ENCODE assay signal across 11 cellular contexts in the genomic region with DNA sequence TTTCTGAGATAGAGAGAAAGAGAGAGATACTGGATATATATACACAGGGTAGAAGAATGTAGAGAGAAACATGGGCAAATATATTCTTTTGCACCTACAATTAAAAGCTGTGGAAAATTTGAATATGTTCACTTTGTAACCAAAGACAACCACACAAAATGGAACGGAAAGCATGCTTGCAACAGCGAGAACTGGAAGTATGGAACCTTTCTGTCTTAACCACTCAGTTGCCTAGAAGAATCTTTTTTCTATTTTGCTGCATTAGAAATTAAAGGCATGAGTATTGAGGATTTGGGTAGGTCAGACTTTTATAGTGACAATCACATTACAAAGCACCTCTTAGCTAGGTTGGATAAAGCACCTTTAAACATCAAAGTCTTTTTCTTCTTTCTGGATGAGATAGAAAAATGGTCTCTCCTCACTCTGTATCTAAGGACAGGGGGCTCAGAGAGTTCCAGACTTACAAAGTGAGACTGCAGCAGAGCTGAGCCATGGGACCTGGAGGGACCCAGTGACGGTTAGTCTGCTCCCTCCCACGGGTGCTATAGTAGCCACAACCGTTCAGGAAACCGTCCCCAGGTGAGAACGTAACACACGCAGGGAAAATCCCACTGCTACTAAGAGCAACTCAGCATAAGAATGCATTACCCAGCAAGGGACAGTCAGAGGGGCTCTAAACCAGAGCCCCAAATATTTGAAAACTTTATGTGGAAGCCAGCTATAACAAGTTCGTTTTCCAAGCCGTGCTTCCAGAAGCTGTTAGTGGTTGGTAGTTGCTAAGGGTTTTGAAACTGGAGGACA.
A peak's percentile ranks its signal among the peaks of the same experiment; 100 is the strongest.
DNase-seq lines count a peak whose midpoint lies in the region; ATAC-seq and TF ChIP-seq lines count a peak whose summit lies in the region.
"Had no signal": no experiment of that assay in that cellular context is flagged by ENCODE, and none has a peak within 500 bp of the region (broad histone marks: within the 10 kb centered on the region; RNA-seq: fewer than 3 reads in every experiment).

No MANE protein-coding gene starts in this region.

- H3K36me3 ChIP-seq in colonic mucosa, result no peaks in the 10 kb centered on the region
- H3K36me3 ChIP-seq: brain microvascular endothelial cell had no signal

- H3K9ac ChIP-seq in colonic mucosa (ENCODE audit: low read depth in 2 of 2, low read length in 2 of 2), result no peak overlapping the region

- H3K27me3 ChIP-seq in colonic mucosa, result no peaks in the 10 kb centered on the region
- H3K27me3 ChIP-seq: brain microvascular endothelial cell had no signal

- peak; percentile 76 for DNase-seq in activated effector memory CD4-positive, alpha-beta T cell treated with anti-CD3 and anti-CD28 coated beads, Interleukin-2, amount 50 U/mL, for 16 hours
- DNase-seq in activated effector memory CD4-positive, alpha-beta T cell treated with Interleukin-2 at 50 U/mL for 16 hours, result no peak
- DNase-seq in activated T-cell treated with anti-CD3 and anti-CD28 coated beads, Interleukin-2, amount 50 U/mL, for 72 hours, result peak in 1 of 2 donors; percentile 41
- peak; percentile 38 for DNase-seq in stimulated activated naive CD4-positive, alpha-beta T cell treated with Interleukin-2 at 50 U/mL for 16 hours (lab: John Stamatoyannopoulos, UW)
- DNase-seq in colonic mucosa, result no peak
- no peak for DNase-seq in caudate nucleus (lab: John Stamatoyannopoulos, UW)
- no peak for DNase-seq in NCI-H446 (lab: John Stamatoyannopoulos, UW)
- DNase-seq: brain microvascular endothelial cell, NCI-H524 had no signal

- peaks cover 16% of the 10 kb centered on the region for H3K4me1 Mint-ChIP-seq in activated T-cell treated with anti-CD3 and anti-CD28 coated beads, Interleukin-2, amount 50 U/mL, for 72 hours (ENCODE audit: low read depth)

- H3K27ac ChIP-seq in colonic mucosa (no peak overlapping the region), caudate nucleus (ENCODE audit: low read depth, low read length) (no peak overlapping the region)
- H3K27ac ChIP-seq: brain microvascular endothelial cell had no signal

- intact Hi-C loops in colonic mucosa (cut with DNase I), result no loop called here

- no peaks in the 10 kb centered on the region for H3K9me3 ChIP-seq in colonic mucosa

- peaks cover 22 to 30% of the 10 kb centered on the region in 2 donors for H3K36me3 Mint-ChIP-seq in activated T-cell treated with anti-CD3 and anti-CD28 coated beads, Interleukin-2, amount 50 U/mL, for 72 hours (ENCODE audit: insufficient read depth in 2 of 2)

- no peaks in the 10 kb centered on the region for H3K27me3 Mint-ChIP-seq in activated T-cell treated with anti-CD3 and anti-CD28 coated beads, Interleukin-2, amount 50 U/mL, for 72 hours (ENCODE audit: low read depth)

- H3K4me3 Mint-ChIP-seq in activated T-cell treated with anti-CD3 and anti-CD28 coated beads, Interleukin-2, amount 50 U/mL, for 72 hours, result peak overlapping the region; percentile 93 to 95
- H3K4me3 Mint-ChIP-seq: neural crest cell had no signal

- no peak for TF ChIP-seq CTCF in colonic mucosa (IDR thresholded peaks at IDR 0.05)

- peak; percentile 37 for ATAC-seq in HG02623 (IDR thresholded peaks at IDR 0.05; ENCODE audit: unreplicated experiment)
- ATAC-seq in activated T-cell treated with anti-CD3 and anti-CD28 coated beads, Interleukin-2, amount 50 U/mL, for 72 hours (replicated peaks in 1 of 2), result peak; percentile 27 to 49

- H3K4me1 ChIP-seq in colonic mucosa, result no peaks in the 10 kb centered on the region

- no peaks in the 10 kb centered on the region for H3K9me3 Mint-ChIP-seq in activated T-cell treated with anti-CD3 and anti-CD28 coated beads, Interleukin-2, amount 50 U/mL, for 72 hours
- H3K9me3 Mint-ChIP-seq: neural crest cell had no signal

- no peak overlapping the region for H3K4me3 ChIP-seq in colonic mucosa

- peak overlapping the region; percentile 98 for H3K27ac Mint-ChIP-seq in activated T-cell treated with anti-CD3 and anti-CD28 coated beads, Interleukin-2, amount 50 U/mL, for 72 hours

Comparison
In these comparisons a context has a peak if more than half of its experiments do, and no peak if none do; other contexts are left out.
1. DNase-seq: peak in activated effector memory CD4-positive, alpha-beta T cell treated with anti-CD3 and anti-CD28 coated beads, Interleukin-2, amount 50 U/mL, for 16 hours (single experiment) and stimulated activated naive CD4-positive, alpha-beta T cell treated with Interleukin-2 at 50 U/mL for 16 hours (single experiment); none in activated effector memory CD4-positive, alpha-beta T cell treated with Interleukin-2 at 50 U/mL for 16 hours (single experiment), colonic mucosa (single experiment), caudate nucleus (0 of 61) and NCI-H446 (0 of 2).